13 cellular contexts compared by ENCODE assay signal in the genomic region with DNA sequence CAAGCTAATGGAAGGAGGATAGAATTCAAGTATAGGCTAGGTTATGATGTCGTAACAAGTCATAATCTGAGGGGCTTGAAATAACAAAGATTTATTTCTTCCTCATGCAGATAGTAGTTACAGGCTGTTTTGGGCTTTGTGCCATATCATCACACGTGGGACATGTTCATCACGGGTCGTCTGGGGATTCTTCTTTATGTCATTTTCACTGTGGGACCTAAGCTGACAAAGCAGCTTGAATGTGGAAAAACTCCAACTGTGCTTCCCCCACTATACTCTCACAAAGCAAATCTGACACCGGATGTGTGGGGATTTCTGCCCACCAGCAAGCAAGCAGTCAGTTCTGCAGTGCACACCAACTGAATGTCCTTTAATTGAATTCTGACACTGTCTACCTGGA.
"Had no signal": no experiment of that assay in that cellular context is flagged by ENCODE, and none has a peak within 500 bp of the region (broad histone marks: within the 10 kb centered on the region; RNA-seq: fewer than 3 reads in every experiment).

No MANE protein-coding gene starts in this region.

- H3K4me1 Mint-ChIP-seq: activated naive CD8-positive, alpha-beta T cell treated with anti-CD3 and anti-CD28 coated beads, Interleukin-2, amount 10 ng/mL, durations not matched to agents 7 days and 5 days; memory B cell had no signal

- H3K9me3 ChIP-seq: gastrocnemius medialis, left lung, sigmoid colon, suprapubic skin had no signal

- H3K4me3 ChIP-seq: gastrocnemius medialis, left lung, sigmoid colon, suprapubic skin had no signal

- DNase-seq: activated CD4-positive, alpha-beta T cell treated with anti-CD3 and anti-CD28 coated beads, Interleukin-2, amount 50 U/mL, for 48 hours; activated gamma-delta T cell treated with Interleukin-2 at 50 U/mL for 16 hours; activated naive CD8-positive, alpha-beta T cell treated with anti-CD3 and anti-CD28 coated beads, Interleukin-2, amount 10 ng/mL, durations not matched to agents 7 days and 5 days; activated T-cell treated with anti-CD3 and anti-CD28 coated beads, Interleukin-2, amount 50 U/mL, for 48 hours; aorta; gastrocnemius medialis; islet precursor cell; left lung; sigmoid colon; stimulated activated CD4-positive, alpha-beta T cell treated with anti-CD3 and anti-CD28 coated beads, Interleukin-12 subunit alpha, Interleukin-12 subunit beta, amount 100 ng/mL, for 4 hours; stimulated activated naive CD4-positive, alpha-beta T cell treated with Interleukin-2 at 50 U/mL for 16 hours had no signal

- H3K27me3 ChIP-seq: gastrocnemius medialis, left lung, sigmoid colon, suprapubic skin had no signal

- H3K36me3 ChIP-seq: gastrocnemius medialis, left lung, sigmoid colon, suprapubic skin had no signal

- H3K9me3 Mint-ChIP-seq: activated naive CD8-positive, alpha-beta T cell treated with anti-CD3 and anti-CD28 coated beads, Interleukin-2, amount 10 ng/mL, durations not matched to agents 7 days and 5 days; memory B cell had no signal

- H3K4me3 Mint-ChIP-seq: activated naive CD8-positive, alpha-beta T cell treated with anti-CD3 and anti-CD28 coated beads, Interleukin-2, amount 10 ng/mL, durations not matched to agents 7 days and 5 days; memory B cell had no signal

- H3K4me1 ChIP-seq: left lung had no signal

- H3K27ac ChIP-seq: left lung, sigmoid colon had no signal

- H3K27ac Mint-ChIP-seq: activated naive CD8-positive, alpha-beta T cell treated with anti-CD3 and anti-CD28 coated beads, Interleukin-2, amount 10 ng/mL, durations not matched to agents 7 days and 5 days; memory B cell had no signal

- ATAC-seq: gastrocnemius medialis, left lung had no signal

- H3K36me3 Mint-ChIP-seq: activated naive CD8-positive, alpha-beta T cell treated with anti-CD3 and anti-CD28 coated beads, Interleukin-2, amount 10 ng/mL, durations not matched to agents 7 days and 5 days; memory B cell had no signal
